Comparison of ENCODE assay signal across 9 cellular contexts in genomic region chr1:177780096-177780700, GRCh38.
DNase-seq lines count a peak whose midpoint lies in the region; ATAC-seq and TF ChIP-seq lines count a peak whose summit lies in the region.
"Had no signal": no experiment of that assay in that cellular context is flagged by ENCODE, and none has a peak within 500 bp of the region (broad histone marks: within the 10 kb centered on the region; RNA-seq: fewer than 3 reads in every experiment).

No MANE protein-coding gene starts in this region.

- no peak overlapping the region for H2BK5ac ChIP-seq in mesenchymal stem cell (ENCODE audit: low read depth, low read length, poor library complexity, severe bottlenecking)

- no peak overlapping the region for H3K9ac ChIP-seq in mesenchymal stem cell (ENCODE audit: low read length)

- H3K36me3 Mint-ChIP-seq in HFFc6 (ENCODE audit: low read depth) (no peaks in the 10 kb centered on the region), chondrocyte (ENCODE audit: low read depth) (no peaks in the 10 kb centered on the region)

- H3K27ac Mint-ChIP-seq in HFFc6 (no peak overlapping the region), chondrocyte (ENCODE audit: unreplicated experiment) (no peak overlapping the region)

- peaks cover 1% of the 10 kb centered on the region; the same call in 1 of the 2 replicates for H3K27me3 Mint-ChIP-seq in HFFc6 (ENCODE audit: insufficient read depth)
- H3K27me3 Mint-ChIP-seq in chondrocyte (ENCODE audit: low read depth): peaks cover 31% of the 10 kb centered on the region

- H3K4ac ChIP-seq in mesenchymal stem cell (ENCODE audit: low read depth in 1 of 2, low read length in 2 of 2): no peak overlapping the region

- DNase-seq in DMS 273 treated with DMSO at 0.1 percent for 48 hours (lab: John Stamatoyannopoulos, UW) (peak; percentile 31), HFFc6 (peak; percentile 42), NCI-H526 treated with DMSO at 0.1 percent for 48 hours (lab: John Stamatoyannopoulos, UW) (peak; percentile 89), chondrocyte (ENCODE audit: low spot score) (no peak), mesenchymal stem cell (peak; percentile 51)
- DNase-seq in activated effector memory CD4-positive, alpha-beta T cell treated with Interleukin-2 at 50 U/mL for 16 hours: no peak

- H3K4me3 ChIP-seq in mesenchymal stem cell (ENCODE audit: insufficient read depth in 1 of 2, low read depth in 1 of 2, low read length in 2 of 2): no peak overlapping the region
- H3K4me3 ChIP-seq: upper lobe of left lung had no signal

- H3K9me3 Mint-ChIP-seq in HFFc6 (no peaks in the 10 kb centered on the region), chondrocyte (ENCODE audit: low read depth) (peaks cover 2% of the 10 kb centered on the region)

- no peak overlapping the region for H3K18ac ChIP-seq in mesenchymal stem cell (ENCODE audit: low read depth in 1 of 2, low read length in 2 of 2)

- no peak overlapping the region for H3K4me2 ChIP-seq in mesenchymal stem cell (ENCODE audit: low read length, poor library complexity, severe bottlenecking)

- no peak overlapping the region for H2AK5ac ChIP-seq in mesenchymal stem cell (ENCODE audit: low read length, severe bottlenecking)

- ATAC-seq in GM18858 (IDR thresholded peaks at IDR 0.05; ENCODE audit: unreplicated experiment) (no peak), GM21390 (IDR thresholded peaks at IDR 0.05; ENCODE audit: unreplicated experiment) (no peak)

- H4K8ac ChIP-seq in mesenchymal stem cell (ENCODE audit: low read length): no peak overlapping the region

- peaks cover 32% of the 10 kb centered on the region for H3K4me1 Mint-ChIP-seq in HFFc6 (ENCODE audit: low read depth)
- H3K4me1 Mint-ChIP-seq in chondrocyte (ENCODE audit: low read depth): no peaks in the 10 kb centered on the region

- H3K27me3 ChIP-seq in mesenchymal stem cell (ENCODE audit: control insufficient read depth in 1 of 2, insufficient read depth in 1 of 2, low read length in 2 of 2): peaks cover 0 to 11% of the 10 kb centered on the region in 2 experiments
- H3K27me3 ChIP-seq: upper lobe of left lung had no signal

- peak; percentile 75 for TF ChIP-seq CTCF in HFFc6 (IDR thresholded peaks at IDR 0.05)
- TF ChIP-seq CTCF in chondrocyte (IDR thresholded peaks at IDR 0.05): peak; percentile 81

- no peak overlapping the region for H2BK120ac ChIP-seq in mesenchymal stem cell (ENCODE audit: low read depth, low read length)

- H3K79me1 ChIP-seq in mesenchymal stem cell (replicated peaks; ENCODE audit: low read length, poor library complexity, severe bottlenecking): no peaks in the 10 kb centered on the region

- no peaks in the 10 kb centered on the region for H3K36me3 ChIP-seq in mesenchymal stem cell (ENCODE audit: control insufficient read depth in 1 of 2, insufficient read depth in 2 of 2, low read depth in 1 of 2, low read length in 2 of 2)
- H3K36me3 ChIP-seq: upper lobe of left lung had no signal

- no peaks in the 10 kb centered on the region for H3K4me1 ChIP-seq in mesenchymal stem cell (ENCODE audit: control insufficient read depth, insufficient read depth, low read depth, low read length)
- H3K4me1 ChIP-seq: upper lobe of left lung had no signal

- no peak overlapping the region for H3K27ac ChIP-seq in mesenchymal stem cell (ENCODE audit: low read length, poor library complexity, severe bottlenecking)
- H3K27ac ChIP-seq: upper lobe of left lung had no signal

- no peak overlapping the region for H2AFZ ChIP-seq in mesenchymal stem cell (ENCODE audit: low read depth, low read length)

- no peak overlapping the region for H3K14ac ChIP-seq in mesenchymal stem cell (ENCODE audit: low read length in 2 of 2)

- WGBS in mesenchymal stem cell: 20% methylated on average over 3 of the region's 5 CpGs

- H3K4me3 Mint-ChIP-seq in HFFc6: peak overlapping the region; percentile 19; the same call in 1 of the 2 replicates
- no peak overlapping the region for H3K4me3 Mint-ChIP-seq in chondrocyte (ENCODE audit: unreplicated experiment)

- H3K9me3 ChIP-seq in mesenchymal stem cell (ENCODE audit: control insufficient read depth, low read length): no peaks in the 10 kb centered on the region
- H3K9me3 ChIP-seq: upper lobe of left lung had no signal

- no peak overlapping the region for H2BK15ac ChIP-seq in mesenchymal stem cell (ENCODE audit: low read depth, poor library complexity, severe bottlenecking)

- H4K91ac ChIP-seq in mesenchymal stem cell (ENCODE audit: low read length): no peak overlapping the region

- no peak overlapping the region for H3K23ac ChIP-seq in mesenchymal stem cell (ENCODE audit: low read length in 2 of 2)

- no peak overlapping the region for H2BK12ac ChIP-seq in mesenchymal stem cell (ENCODE audit: low read length in 2 of 2)

Comparison
In these comparisons a context has a peak if more than half of its experiments do, and no peak if none do; other contexts are left out.
1. DNase-seq: peak in DMS 273 treated with DMSO at 0.1 percent for 48 hours (single experiment), HFFc6 (single experiment), NCI-H526 treated with DMSO at 0.1 percent for 48 hours (single experiment) and mesenchymal stem cell (single experiment); none in chondrocyte (single experiment) and activated effector memory CD4-positive, alpha-beta T cell treated with Interleukin-2 at 50 U/mL for 16 hours (single experiment).